In the genomic region with DNA sequence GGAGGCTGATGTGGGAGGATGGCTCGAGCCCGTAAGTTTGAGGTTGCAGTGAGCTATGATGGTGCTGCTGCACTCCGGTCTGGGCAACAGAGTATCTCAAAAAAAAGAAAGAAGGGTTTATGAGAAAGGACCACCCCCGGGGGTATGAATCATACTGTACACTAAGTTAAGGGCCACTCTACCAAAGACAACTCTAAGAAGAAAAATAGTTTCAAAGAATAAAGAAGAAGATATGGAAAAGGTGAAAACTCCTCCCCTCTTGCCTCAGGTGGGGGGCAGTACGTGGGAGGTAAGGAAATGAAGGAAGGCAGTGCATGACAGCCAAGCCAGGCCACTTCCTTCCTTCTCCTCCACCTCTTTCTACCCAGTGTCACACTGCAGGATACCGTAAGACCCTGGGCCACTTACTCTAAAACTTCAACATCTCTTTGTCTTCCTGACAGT, we compare ENCODE assay signal across 15 cellular contexts.
A peak's percentile ranks its signal among the peaks of the same experiment; 100 is the strongest.
DNase-seq lines count a peak whose midpoint lies in the region; ATAC-seq and TF ChIP-seq lines count a peak whose summit lies in the region.
"Had no signal": no experiment of that assay in that cellular context is flagged by ENCODE, and none has a peak within 500 bp of the region (broad histone marks: within the 10 kb centered on the region; RNA-seq: fewer than 3 reads in every experiment).

No MANE protein-coding gene starts in this region.

- no peak overlapping the region for H4K91ac ChIP-seq in trophoblast cell (ENCODE audit: low read depth, low read length)
- no peak overlapping the region for H4K91ac ChIP-seq in neuronal stem cell (ENCODE audit: low read depth, low read length, poor library complexity)

- H3K4me1 Mint-ChIP-seq in CD4-positive, CD25-positive, alpha-beta regulatory T cell = peaks cover 62 to 100% (median 89%) of the 10 kb centered on the region in 4 donors
- H3K4me1 Mint-ChIP-seq in activated naive CD4-positive, alpha-beta T cell treated with anti-CD3 and anti-CD28 coated beads, Interleukin-2, amount 10 ng/mL, durations not matched to agents 7 days and 5 days = peaks cover 99% of the 10 kb centered on the region
- H3K4me1 Mint-ChIP-seq in progenitor cell of endocrine pancreas (ENCODE audit: low read depth) = peaks cover 22% of the 10 kb centered on the region

- no peaks in the 10 kb centered on the region for H3K9me3 ChIP-seq in CD4-positive, CD25-positive, alpha-beta regulatory T cell (ENCODE audit: control insufficient read depth in 2 of 2, low read length in 2 of 2)
- H3K9me3 ChIP-seq in trophoblast cell (ENCODE audit: insufficient read depth, low read depth, low read length) = no peaks in the 10 kb centered on the region
- no peaks in the 10 kb centered on the region for H3K9me3 ChIP-seq in neuronal stem cell (replicated peaks in 1 of 2; ENCODE audit: control insufficient read depth in 2 of 2, insufficient read depth in 1 of 2, low read depth in 1 of 2, low read length in 2 of 2)
- H3K9me3 ChIP-seq: BE2C had no signal

- H3K79me1 ChIP-seq in trophoblast cell (ENCODE audit: low read length) = peaks cover 11% of the 10 kb centered on the region
- no peaks in the 10 kb centered on the region for H3K79me1 ChIP-seq in neuronal stem cell (ENCODE audit: low read depth, low read length)

- H4K12ac ChIP-seq in trophoblast cell (ENCODE audit: low read depth, low read length) = no peak overlapping the region

- DNase-seq in CD4-positive, CD25-positive, alpha-beta regulatory T cell = peak in 1 of 3 donors; percentile 60
- DNase-seq in Kasumi-1 (lab: John Stamatoyannopoulos, UW) = peak; percentile 53 to 71
- DNase-seq in activated naive CD4-positive, alpha-beta T cell treated with anti-CD3 and anti-CD28 coated beads, Interleukin-2, amount 10 ng/mL, durations not matched to agents 7 days and 5 days = peak; percentile 53
- no peak for DNase-seq in trophoblast cell
- DNase-seq in progenitor cell of endocrine pancreas (ENCODE audit: low spot score, unreplicated experiment) = no peak
- DNase-seq in RKO (ENCODE audit: low spot score) = no peak
- DNase-seq in neuronal stem cell (ENCODE audit: low spot score) = no peak
- DNase-seq: BE2C, erythroblast, NCI-H2227 treated with DMSO at 0.1 percent for 48 hours had no signal

- peak; percentile 29 to 62 for ATAC-seq in CD4-positive, CD25-positive, alpha-beta regulatory T cell (ENCODE audit: low read depth in 2 of 2)
- no peak for ATAC-seq in GM21447 (IDR thresholded peaks at IDR 0.05; ENCODE audit: unreplicated experiment)

- H2BK120ac ChIP-seq in trophoblast cell (ENCODE audit: insufficient read depth, low read length, poor library complexity) (no peak overlapping the region), neuronal stem cell (ENCODE audit: low read depth, low read length) (no peak overlapping the region)

- H3K4me2 ChIP-seq in trophoblast cell (ENCODE audit: low read length) (no peak overlapping the region), neuronal stem cell (ENCODE audit: insufficient read depth, low read length, poor library complexity, severe bottlenecking) (no peak overlapping the region)
- H3K4me2 ChIP-seq: smooth muscle cell had no signal

- H3K36me3 Mint-ChIP-seq in CD4-positive, CD25-positive, alpha-beta regulatory T cell = peaks cover 20% of the 10 kb centered on the region
- peaks cover 57% of the 10 kb centered on the region for H3K36me3 Mint-ChIP-seq in activated naive CD4-positive, alpha-beta T cell treated with anti-CD3 and anti-CD28 coated beads, Interleukin-2, amount 10 ng/mL, durations not matched to agents 7 days and 5 days
- no peaks in the 10 kb centered on the region for H3K36me3 Mint-ChIP-seq in progenitor cell of endocrine pancreas (ENCODE audit: insufficient read depth)

- peak overlapping the region; percentile 76 for H3K27ac ChIP-seq in CD4-positive, CD25-positive, alpha-beta regulatory T cell (ENCODE audit: insufficient read depth, low read length, poor library complexity, severe bottlenecking)
- H3K27ac ChIP-seq in trophoblast cell (ENCODE audit: low read depth, low read length) (no peak overlapping the region), neuronal stem cell (replicated peaks; ENCODE audit: low read length) (no peak overlapping the region)
- H3K27ac ChIP-seq: RWPE1, VCaP had no signal

- H3K4ac ChIP-seq in trophoblast cell (ENCODE audit: low read depth, low read length) = peak overlapping the region; percentile 29
- no peak overlapping the region for H3K4ac ChIP-seq in neuronal stem cell (ENCODE audit: low read length)

- H2BK15ac ChIP-seq in neuronal stem cell (ENCODE audit: low read length) = no peak overlapping the region

- H2AFZ ChIP-seq in trophoblast cell (ENCODE audit: insufficient read depth, low read length, poor library complexity) (no peak overlapping the region), neuronal stem cell (ENCODE audit: low read length) (no peak overlapping the region)

- CTCF ChIA-PET in activated naive CD4-positive, alpha-beta T cell treated with anti-CD3 and anti-CD28 coated beads, Interleukin-2, amount 10 ng/mL, durations not matched to agents 7 days and 5 days (lab: Charles Lee) = no interaction called here

- H2AK5ac ChIP-seq in trophoblast cell (ENCODE audit: low read length) (no peak overlapping the region), neuronal stem cell (ENCODE audit: low read depth, low read length) (no peak overlapping the region)

- peak overlapping the region; percentile 95 to 97 (median 95) for H3K27ac Mint-ChIP-seq in CD4-positive, CD25-positive, alpha-beta regulatory T cell
- H3K27ac Mint-ChIP-seq in activated naive CD4-positive, alpha-beta T cell treated with anti-CD3 and anti-CD28 coated beads, Interleukin-2, amount 10 ng/mL, durations not matched to agents 7 days and 5 days = peak overlapping the region; percentile 88
- no peak overlapping the region for H3K27ac Mint-ChIP-seq in progenitor cell of endocrine pancreas
- H3K27ac Mint-ChIP-seq: brain had no signal

- H3K9me3 Mint-ChIP-seq in CD4-positive, CD25-positive, alpha-beta regulatory T cell = peaks cover 0 to 2% (median 0%) of the 10 kb centered on the region in 7 donors
- no peaks in the 10 kb centered on the region for H3K9me3 Mint-ChIP-seq in activated naive CD4-positive, alpha-beta T cell treated with anti-CD3 and anti-CD28 coated beads, Interleukin-2, amount 10 ng/mL, durations not matched to agents 7 days and 5 days
- H3K9me3 Mint-ChIP-seq in progenitor cell of endocrine pancreas (ENCODE audit: low read depth) = no peaks in the 10 kb centered on the region
- H3K9me3 Mint-ChIP-seq: brain had no signal

- H2BK12ac ChIP-seq in trophoblast cell (ENCODE audit: low read length) (no peak overlapping the region), neuronal stem cell (ENCODE audit: low read length) (no peak overlapping the region)

- peaks cover 100% of the 10 kb centered on the region for H3K4me1 ChIP-seq in CD4-positive, CD25-positive, alpha-beta regulatory T cell (ENCODE audit: control insufficient read depth, insufficient read depth, low read length, poor library complexity, severe bottlenecking)
- H3K4me1 ChIP-seq in trophoblast cell (ENCODE audit: control insufficient read depth in 1 of 2, insufficient read depth in 2 of 2, low read length in 2 of 2) (peaks cover 24 to 28% of the 10 kb centered on the region in 2 experiments), neuronal stem cell (ENCODE audit: control insufficient read depth in 2 of 2, insufficient read depth in 1 of 2, low read depth in 1 of 2, low read length in 2 of 2) (peaks cover 8 to 13% of the 10 kb centered on the region in 2 donors)

- H3K9ac ChIP-seq in trophoblast cell (ENCODE audit: low read length) (no peak overlapping the region), neuronal stem cell (ENCODE audit: low read depth, low read length, poor library complexity) (no peak overlapping the region)

- peaks cover 8% of the 10 kb centered on the region for H3K79me2 ChIP-seq in trophoblast cell (ENCODE audit: control insufficient read depth, insufficient read depth, low read length, poor library complexity)

- H4K8ac ChIP-seq in trophoblast cell (ENCODE audit: low read depth, low read length) (no peak overlapping the region), neuronal stem cell (ENCODE audit: low read depth, low read length) (no peak overlapping the region)

- H2BK5ac ChIP-seq in trophoblast cell (ENCODE audit: low read depth, low read length, poor library complexity) (no peak overlapping the region), neuronal stem cell (ENCODE audit: low read length) (no peak overlapping the region)

- WGBS in trophoblast cell (ENCODE audit: extremely low coverage, insufficient coverage, insufficient read length) = no CpG with 5 or more reads among the region's 6 CpGs
- WGBS in neuronal stem cell (ENCODE audit: extremely low coverage in 2 of 2, insufficient read length in 2 of 2, insufficient replicate concordance in 1 of 2), 2 donors = no CpG with 5 or more reads among the region's 6 CpGs

- H3K14ac ChIP-seq in trophoblast cell (ENCODE audit: low read length) (no peak overlapping the region), neuronal stem cell (ENCODE audit: low read length) (no peak overlapping the region)

- H3K4me3 ChIP-seq in CD4-positive, CD25-positive, alpha-beta regulatory T cell (ENCODE audit: low read depth, low read length) = peak overlapping the region; percentile 63
- H3K4me3 ChIP-seq in trophoblast cell (ENCODE audit: low read depth, low read length) (no peak overlapping the region), neuronal stem cell (ENCODE audit: low read length in 2 of 2) (no peak overlapping the region)
- H3K4me3 ChIP-seq: smooth muscle cell had no signal

- H3K18ac ChIP-seq in trophoblast cell (ENCODE audit: low read length) = no peak overlapping the region
- H3K18ac ChIP-seq in neuronal stem cell (ENCODE audit: low read length) = no peak overlapping the region

- no peaks in the 10 kb centered on the region for H3K27me3 Mint-ChIP-seq in CD4-positive, CD25-positive, alpha-beta regulatory T cell
- no peaks in the 10 kb centered on the region for H3K27me3 Mint-ChIP-seq in activated naive CD4-positive, alpha-beta T cell treated with anti-CD3 and anti-CD28 coated beads, Interleukin-2, amount 10 ng/mL, durations not matched to agents 7 days and 5 days
- no peaks in the 10 kb centered on the region for H3K27me3 Mint-ChIP-seq in progenitor cell of endocrine pancreas

- peak overlapping the region; percentile 76 to 89 (median 80) for H3K4me3 Mint-ChIP-seq in CD4-positive, CD25-positive, alpha-beta regulatory T cell
- H3K4me3 Mint-ChIP-seq in activated naive CD4-positive, alpha-beta T cell treated with anti-CD3 and anti-CD28 coated beads, Interleukin-2, amount 10 ng/mL, durations not matched to agents 7 days and 5 days = peak overlapping the region; percentile 30
- no peak overlapping the region for H3K4me3 Mint-ChIP-seq in progenitor cell of endocrine pancreas (ENCODE audit: low read depth)
- H3K4me3 Mint-ChIP-seq: brain had no signal

- TF ChIP-seq CTCF in progenitor cell of endocrine pancreas (IDR thresholded peaks at IDR 0.05; ENCODE audit: unreplicated experiment) = no peak

- no peaks in the 10 kb centered on the region for H3K36me3 ChIP-seq in CD4-positive, CD25-positive, alpha-beta regulatory T cell (ENCODE audit: control insufficient read depth, insufficient read depth, low read length)
- H3K36me3 ChIP-seq in trophoblast cell (ENCODE audit: control insufficient read depth in 1 of 2, insufficient read depth in 2 of 2, low read length in 2 of 2) (peaks cover 0 to 3% of the 10 kb centered on the region in 2 experiments), neuronal stem cell (replicated peaks in 1 of 2; ENCODE audit: control insufficient read depth in 2 of 2, insufficient read depth in 2 of 2, low read length in 2 of 2) (no peaks in the 10 kb centered on the region)
- H3K36me3 ChIP-seq: BE2C had no signal

- H3K23ac ChIP-seq in trophoblast cell (ENCODE audit: low read length) (no peak overlapping the region), neuronal stem cell (ENCODE audit: low read depth, low read length, poor library complexity) (no peak overlapping the region)

- no peaks in the 10 kb centered on the region for H3K27me3 ChIP-seq in CD4-positive, CD25-positive, alpha-beta regulatory T cell (ENCODE audit: control insufficient read depth, insufficient read depth, low read length)
- H3K27me3 ChIP-seq in trophoblast cell (ENCODE audit: insufficient read depth, low read length) = no peaks in the 10 kb centered on the region
- no peaks in the 10 kb centered on the region for H3K27me3 ChIP-seq in neuronal stem cell (ENCODE audit: control insufficient read depth in 3 of 3, insufficient read depth in 3 of 3, low read depth in 1 of 3, low read length in 3 of 3)
- H3K27me3 ChIP-seq: BE2C had no signal

Comparison
In these comparisons a context has a peak if more than half of its experiments do, and no peak if none do; other contexts are left out.
1. DNase-seq: peak in Kasumi-1 (2 of 2) and activated naive CD4-positive, alpha-beta T cell treated with anti-CD3 and anti-CD28 coated beads, Interleukin-2, amount 10 ng/mL, durations not matched to agents 7 days and 5 days (single experiment); none in trophoblast cell (0 of 2), progenitor cell of endocrine pancreas (single experiment), RKO (single experiment) and neuronal stem cell (single experiment).